Comparison of ENCODE assay signal across 2 cellular contexts in genomic region chr9:98901843-98902242, GRCh38. TPM values are rescaled to one million over a fixed set of nuclear protein-coding genes. Genes with fewer than 3 reads are reported as not detected.
"Had no signal": no experiment of that assay in that cellular context is flagged by ENCODE, and none has a peak within 500 bp of the region (broad histone marks: within the 10 kb centered on the region; RNA-seq: fewer than 3 reads in every experiment).

No MANE protein-coding gene starts in this region.

RNA-seq across cellular contexts. Expression of gene COL15A1, which starts 41.9 kb away (rescaled TPM):
- total RNA-seq: activated CD4-positive, alpha-beta T cell treated with anti-CD3 and anti-CD28 coated beads for 36 hours; T-helper 17 cell had no signal
